6 cellular contexts compared by ENCODE assay signal in the genomic region with DNA sequence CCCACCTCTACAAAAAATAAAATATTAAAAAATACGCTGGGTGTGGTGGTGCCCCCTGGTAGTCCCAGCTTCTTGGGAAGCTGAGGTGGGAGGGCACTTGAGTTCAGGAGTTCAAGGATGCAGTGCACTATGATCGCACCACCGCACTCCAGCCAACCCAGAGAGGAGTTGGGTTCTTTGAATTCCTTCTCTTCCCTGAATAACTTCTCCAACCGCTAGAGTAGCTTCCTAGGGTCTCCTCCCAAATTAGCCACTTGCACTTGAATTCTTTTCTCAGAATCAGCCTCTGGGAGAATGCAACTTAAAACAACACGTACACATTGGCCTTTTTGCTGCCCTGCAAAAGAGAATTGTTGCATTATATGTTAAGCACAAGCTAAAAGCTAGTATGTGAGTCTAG.
"Had no signal": no experiment of that assay in that cellular context is flagged by ENCODE, and none has a peak within 500 bp of the region (broad histone marks: within the 10 kb centered on the region; RNA-seq: fewer than 3 reads in every experiment).

No MANE protein-coding gene starts in this region.

- H3K4me3 ChIP-seq: K562 had no signal

- ATAC-seq: HepG2, K562 had no signal

- H3K27ac ChIP-seq: HL-60 had no signal

- DNase-seq: IMR-90, KBM-7, KG1 had no signal
